Comparison of ENCODE assay signal across 11 cellular contexts in genomic region chr10:71531485-71532446, GRCh38.
DNase-seq lines count a peak whose midpoint lies in the region; ATAC-seq and TF ChIP-seq lines count a peak whose summit lies in the region.
"Had no signal": no experiment of that assay in that cellular context is flagged by ENCODE, and none has a peak within 500 bp of the region (broad histone marks: within the 10 kb centered on the region; RNA-seq: fewer than 3 reads in every experiment).

No MANE protein-coding gene starts in this region.

- no peak for TF ChIP-seq CTCF in Loucy (conservative IDR thresholded peaks at IDR 0.05; ENCODE audit: low read length)

- no peaks in the 10 kb centered on the region for H3K79me2 ChIP-seq in Loucy (ENCODE audit: insufficient read depth, low read length)

- no peaks in the 10 kb centered on the region for H3K9me3 ChIP-seq in Loucy (ENCODE audit: insufficient read depth, low read depth, low read length)

- peak overlapping the region; percentile 96 for H3K27ac Mint-ChIP-seq in activated T-cell treated with anti-CD3 and anti-CD28 coated beads, Interleukin-2, amount 50 U/mL, for 24 hours
- H3K27ac Mint-ChIP-seq: activated B cell treated with CpG ODN at 0.5 μM for 24 hours, nephron progenitor cell had no signal

- H3K4me3 ChIP-seq in Loucy (ENCODE audit: low read length, poor library complexity, severe bottlenecking): no peak overlapping the region

- no peak for ATAC-seq in GM21381 (IDR thresholded peaks at IDR 0.05; ENCODE audit: unreplicated experiment)
- no peak for ATAC-seq in GM19324 (IDR thresholded peaks at IDR 0.05; ENCODE audit: low FRiP score, unreplicated experiment)
- no peak for ATAC-seq in GM21723 (IDR thresholded peaks at IDR 0.05; ENCODE audit: unreplicated experiment)

- peaks cover 30% of the 10 kb centered on the region for H3K4me1 Mint-ChIP-seq in activated T-cell treated with anti-CD3 and anti-CD28 coated beads, Interleukin-2, amount 50 U/mL, for 24 hours (ENCODE audit: low read depth)
- H3K4me1 Mint-ChIP-seq: activated B cell treated with CpG ODN at 0.5 μM for 24 hours had no signal

- no peaks in the 10 kb centered on the region for H3K36me3 ChIP-seq in Loucy (ENCODE audit: insufficient read depth, low read length)

- no peak overlapping the region for H3K9ac ChIP-seq in Loucy (ENCODE audit: low read depth, low read length, poor library complexity, severe bottlenecking)

- H3K36me3 Mint-ChIP-seq in activated T-cell treated with anti-CD3 and anti-CD28 coated beads, Interleukin-2, amount 50 U/mL, for 24 hours (ENCODE audit: low read depth): no peaks in the 10 kb centered on the region

- peak overlapping the region; percentile 78 for H2AFZ ChIP-seq in Loucy (ENCODE audit: low read length)

- peaks cover 3% of the 10 kb centered on the region for H3K9me3 Mint-ChIP-seq in activated T-cell treated with anti-CD3 and anti-CD28 coated beads, Interleukin-2, amount 50 U/mL, for 24 hours
- H3K9me3 Mint-ChIP-seq: activated B cell treated with CpG ODN at 0.5 μM for 24 hours, nephron progenitor cell had no signal

- no peaks in the 10 kb centered on the region for H3K9me2 ChIP-seq in Loucy (replicated peaks; ENCODE audit: low read depth, low read length)

- peaks cover 6% of the 10 kb centered on the region for H3K4me1 ChIP-seq in Loucy (ENCODE audit: insufficient read depth, low read length, poor library complexity, severe bottlenecking)

- no peaks in the 10 kb centered on the region for H3F3A ChIP-seq in Loucy (ENCODE audit: low read depth)

- H3K27me3 Mint-ChIP-seq in activated T-cell treated with anti-CD3 and anti-CD28 coated beads, Interleukin-2, amount 50 U/mL, for 24 hours: no peaks in the 10 kb centered on the region
- H3K27me3 Mint-ChIP-seq: activated B cell treated with CpG ODN at 0.5 μM for 24 hours had no signal

- H4K20me1 ChIP-seq in Loucy (ENCODE audit: insufficient read depth, low read length, poor library complexity, severe bottlenecking): no peaks in the 10 kb centered on the region

- H3K27me3 ChIP-seq in Loucy (ENCODE audit: insufficient read depth, low read length, poor library complexity, severe bottlenecking): peaks cover 10% of the 10 kb centered on the region

- peak overlapping the region; percentile 19 for H3K4me3 Mint-ChIP-seq in activated T-cell treated with anti-CD3 and anti-CD28 coated beads, Interleukin-2, amount 50 U/mL, for 24 hours
- H3K4me3 Mint-ChIP-seq: activated B cell treated with CpG ODN at 0.5 μM for 24 hours, nephron progenitor cell had no signal

- DNase-seq in NCI-H2227 (lab: John Stamatoyannopoulos, UW; ENCODE audit: unreplicated experiment) (peak; percentile 50), NCI-H2227 treated with DMSO at 0.1 percent for 48 hours (lab: John Stamatoyannopoulos, UW) (no peak)
- peak; percentile 61 for DNase-seq in activated T-cell treated with anti-CD3 and anti-CD28 coated beads, Interleukin-2, amount 50 U/mL, for 24 hours
- peak; percentile 68 for DNase-seq in stimulated activated CD4-positive, alpha-beta T cell treated with anti-CD3 and anti-CD28 coated beads, Interleukin-1b, Interleukin-23, amount 100 ng/mL, for 48 hours
- DNase-seq: activated B cell treated with CpG ODN at 0.5 μM for 24 hours, cortex of kidney, nephron progenitor cell had no signal

- no peak overlapping the region for H3K4me2 ChIP-seq in Loucy (ENCODE audit: low read depth, low read length, poor library complexity, severe bottlenecking)
